Comparison of ENCODE assay signal across 1 cellular context in genomic region chr6:33248643-33248931, GRCh38.
TF ChIP-seq lines count a peak whose summit lies in the region.

No MANE protein-coding gene starts in this region.

TF ChIP-seq in HepG2, 621 proteins besides CTCF, POLR2A, EP300 and RAD21 (continued from another document and continues in another):
- TF ChIP-seq, protein P1, sequence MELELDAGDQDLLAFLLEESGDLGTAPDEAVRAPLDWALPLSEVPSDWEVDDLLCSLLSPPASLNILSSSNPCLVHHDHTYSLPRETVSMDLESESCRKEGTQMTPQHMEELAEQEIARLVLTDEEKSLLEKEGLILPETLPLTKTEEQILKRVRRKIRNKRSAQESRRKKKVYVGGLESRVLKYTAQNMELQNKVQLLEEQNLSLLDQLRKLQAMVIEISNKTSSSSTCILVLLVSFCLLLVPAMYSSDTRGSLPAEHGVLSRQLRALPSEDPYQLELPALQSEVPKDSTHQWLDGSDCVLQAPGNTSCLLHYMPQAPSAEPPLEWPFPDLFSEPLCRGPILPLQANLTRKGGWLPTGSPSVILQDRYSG (CRISPR knock-in tag; IDR thresholded peaks at IDR 0.05) = peak; percentile 43; the same call in 1 of the 2 replicates
- TF ChIP-seq ZNF274 (CRISPR knock-in tag; IDR thresholded peaks at IDR 0.05) (0 out of 2 replicates have a peak, but pooled peaks have one; percentile 78), U2AF1 (optimal IDR thresholded peaks at IDR 0.05; ENCODE audit: low read depth, low read length) (no peak), ARHGAP35 (CRISPR knock-in tag; IDR thresholded peaks at IDR 0.05; ENCODE audit: borderline replicate concordance) (0 out of 2 replicates have a peak, but pooled peaks have one; percentile 41), DPF2 (CRISPR knock-in tag; IDR thresholded peaks at IDR 0.05; ENCODE audit: borderline replicate concordance, low read depth) (no peak), SP140L (CRISPR knock-in tag; IDR thresholded peaks at IDR 0.05; ENCODE audit: borderline replicate concordance) (no peak), ISL2 (CRISPR knock-in tag; IDR thresholded peaks at IDR 0.05) (peak; percentile 19; the same call in 1 of the 2 replicates), PAWR (CRISPR knock-in tag; IDR thresholded peaks at IDR 0.05; ENCODE audit: borderline replicate concordance) (no peak), PAXIP1 (CRISPR knock-in tag; conservative IDR thresholded peaks at IDR 0.05) (no peak), TIGD3 (CRISPR knock-in tag; IDR thresholded peaks at IDR 0.05; ENCODE audit: borderline replicate concordance) (no peak), ZNF253 (CRISPR knock-in tag; IDR thresholded peaks at IDR 0.05; ENCODE audit: borderline replicate concordance) (0 out of 2 replicates have a peak, but pooled peaks have one; percentile 84), ZNF333 (CRISPR knock-in tag; IDR thresholded peaks at IDR 0.05; ENCODE audit: borderline replicate concordance) (no peak), TRIM24 (CRISPR knock-in tag; IDR thresholded peaks at IDR 0.05) (no peak), RERE (CRISPR knock-in tag; IDR thresholded peaks at IDR 0.05; ENCODE audit: low read depth) (no peak), ZNF562 (CRISPR knock-in tag; IDR thresholded peaks at IDR 0.05; ENCODE audit: borderline replicate concordance) (no peak), NR2F6 (IDR thresholded peaks at IDR 0.05) (no peak; the same call in 1 of the 2 replicates), NR2F6 (CRISPR knock-in tag; IDR thresholded peaks at IDR 0.05) (no peak), ZNF780A (CRISPR knock-in tag; IDR thresholded peaks at IDR 0.05) (no peak), ERF (CRISPR knock-in tag; IDR thresholded peaks at IDR 0.05) (no peak), HDAC1 (CRISPR knock-in tag; IDR thresholded peaks at IDR 0.05) (peak; percentile 65; the same call in 1 of the 2 replicates), TBX3 (IDR thresholded peaks at IDR 0.05; ENCODE audit: borderline replicate concordance) (no peak), ZNF24 (IDR thresholded peaks at IDR 0.05) (no peak), ZNF879 (CRISPR knock-in tag; IDR thresholded peaks at IDR 0.05) (no peak), MED8 (CRISPR knock-in tag; IDR thresholded peaks at IDR 0.05; ENCODE audit: insufficient replicate concordance) (no peak), ZNF550 (CRISPR knock-in tag; IDR thresholded peaks at IDR 0.05; ENCODE audit: borderline replicate concordance) (peak; percentile 25), ZNF275 (CRISPR knock-in tag; IDR thresholded peaks at IDR 0.05; ENCODE audit: borderline replicate concordance) (no peak), LBX2 (CRISPR knock-in tag; IDR thresholded peaks at IDR 0.05; ENCODE audit: borderline replicate concordance) (no peak), TCF7 (IDR thresholded peaks at IDR 0.05; ENCODE audit: low read depth) (no peak), PPARG (CRISPR knock-in tag; conservative IDR thresholded peaks at IDR 0.05) (0 out of 2 replicates have a peak, but pooled peaks have one; percentile 3), ZNF567 (CRISPR knock-in tag; IDR thresholded peaks at IDR 0.05; ENCODE audit: borderline replicate concordance) (0 out of 2 replicates have a peak, but pooled peaks have one; percentile 81), ZSCAN22 (CRISPR knock-in tag; IDR thresholded peaks at IDR 0.05) (peak; percentile 14; the same call in 1 of the 2 replicates), ZFYVE20 (CRISPR knock-in tag; IDR thresholded peaks at IDR 0.05; ENCODE audit: borderline replicate concordance, low read depth) (no peak), GMEB1 (CRISPR knock-in tag; IDR thresholded peaks at IDR 0.05; ENCODE audit: borderline replicate concordance) (no peak), MTA1 (CRISPR knock-in tag; IDR thresholded peaks at IDR 0.05; ENCODE audit: borderline replicate concordance) (peak; percentile 73; the same call in 1 of the 2 replicates), E2F5 (CRISPR knock-in tag; conservative IDR thresholded peaks at IDR 0.05) (no peak), ZFX (CRISPR knock-in tag; IDR thresholded peaks at IDR 0.05; ENCODE audit: low read depth) (no peak), XRCC5 (optimal IDR thresholded peaks at IDR 0.05; ENCODE audit: low read length) (no peak), ZNF317 (CRISPR knock-in tag; IDR thresholded peaks at IDR 0.05) (no peak), ZNF18 (CRISPR knock-in tag; IDR thresholded peaks at IDR 0.05; ENCODE audit: insufficient replicate concordance) (no peak), ZNF367 (CRISPR knock-in tag; IDR thresholded peaks at IDR 0.05; ENCODE audit: borderline replicate concordance) (no peak), ATAD3A (CRISPR knock-in tag; IDR thresholded peaks at IDR 0.05) (peak; percentile 12; the same call in 1 of the 2 replicates), MTF1 (CRISPR knock-in tag; IDR thresholded peaks at IDR 0.05) (no peak), NONO (IDR thresholded peaks at IDR 0.05) (no peak), NONO (CRISPR knock-in tag; conservative IDR thresholded peaks at IDR 0.05) (no peak), ZNF256 (CRISPR knock-in tag; conservative IDR thresholded peaks at IDR 0.05) (no peak)
- TF ChIP-seq, protein P2, sequence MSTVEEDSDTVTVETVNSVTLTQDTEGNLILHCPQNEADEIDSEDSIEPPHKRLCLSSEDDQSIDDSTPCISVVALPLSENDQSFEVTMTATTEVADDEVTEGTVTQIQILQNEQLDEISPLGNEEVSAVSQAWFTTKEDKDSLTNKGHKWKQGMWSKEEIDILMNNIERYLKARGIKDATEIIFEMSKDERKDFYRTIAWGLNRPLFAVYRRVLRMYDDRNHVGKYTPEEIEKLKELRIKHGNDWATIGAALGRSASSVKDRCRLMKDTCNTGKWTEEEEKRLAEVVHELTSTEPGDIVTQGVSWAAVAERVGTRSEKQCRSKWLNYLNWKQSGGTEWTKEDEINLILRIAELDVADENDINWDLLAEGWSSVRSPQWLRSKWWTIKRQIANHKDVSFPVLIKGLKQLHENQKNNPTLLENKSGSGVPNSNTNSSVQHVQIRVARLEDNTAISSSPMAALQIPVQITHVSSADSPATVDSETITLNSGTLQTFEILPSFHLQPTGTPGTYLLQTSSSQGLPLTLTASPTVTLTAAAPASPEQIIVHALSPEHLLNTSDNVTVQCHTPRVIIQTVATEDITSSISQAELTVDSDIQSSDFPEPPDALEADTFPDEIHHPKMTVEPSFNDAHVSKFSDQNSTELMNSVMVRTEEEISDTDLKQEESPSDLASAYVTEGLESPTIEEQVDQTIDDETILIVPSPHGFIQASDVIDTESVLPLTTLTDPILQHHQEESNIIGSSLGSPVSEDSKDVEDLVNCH (CRISPR knock-in tag; IDR thresholded peaks at IDR 0.05) = no peak
